In genomic region chr6:79842382-79843040, GRCh38 we compare ENCODE assay signal across 14 cellular contexts.
DNase-seq lines count a peak whose midpoint lies in the region; ATAC-seq and TF ChIP-seq lines count a peak whose summit lies in the region.
"Had no signal": no experiment of that assay in that cellular context is flagged by ENCODE, and none has a peak within 500 bp of the region (broad histone marks: within the 10 kb centered on the region; RNA-seq: fewer than 3 reads in every experiment).

No MANE protein-coding gene starts in this region.

- H3K27me3 ChIP-seq in neural progenitor cell: no peaks in the 10 kb centered on the region
- H3K27me3 ChIP-seq: MG63 had no signal

- no peak overlapping the region for H3K4me2 ChIP-seq in neural progenitor cell

- intact Hi-C loops in MCF 10A (cut with micrococcal nuclease): no loop called here
- intact Hi-C loops in activated T-helper 1 cell treated with anti-CD3 and anti-CD28 coated beads, Interleukin-12 subunit alpha, Interleukin-12 subunit beta, Interleukin-2, Interleukin-4 antibody, amounts not matched to agents 30 ng/mL and 10 ng/mL and 1 ng/mL, durations not matched to agents 14 hours and 24 hours and 36 hours (cut with micrococcal nuclease): no loop called here

- H3K4me3 Mint-ChIP-seq in neural progenitor cell: no peak overlapping the region
- no peak overlapping the region for H3K4me3 Mint-ChIP-seq in MCF 10A (ENCODE audit: unreplicated experiment)
- no peak overlapping the region for H3K4me3 Mint-ChIP-seq in activated T-helper 1 cell treated with anti-CD3 and anti-CD28 coated beads, Interleukin-12 subunit alpha, Interleukin-12 subunit beta, Interleukin-2, Interleukin-4 antibody, amounts not matched to agents 30 ng/mL and 10 ng/mL and 1 ng/mL, durations not matched to agents 14 hours and 24 hours and 36 hours
- H3K4me3 Mint-ChIP-seq: CD8-positive, alpha-beta memory T cell had no signal

- no peaks in the 10 kb centered on the region for H4K20me1 ChIP-seq in neural progenitor cell (ENCODE audit: low read depth)

- H3K79me2 ChIP-seq in neural progenitor cell (ENCODE audit: low read depth): no peaks in the 10 kb centered on the region

- H3K9ac ChIP-seq in neural progenitor cell: no peak overlapping the region

- H3K4me1 Mint-ChIP-seq in neural progenitor cell (no peaks in the 10 kb centered on the region), MCF 10A (ENCODE audit: insufficient read depth, unreplicated experiment) (no peaks in the 10 kb centered on the region)
- no peaks in the 10 kb centered on the region for H3K4me1 Mint-ChIP-seq in activated T-helper 1 cell treated with anti-CD3 and anti-CD28 coated beads, Interleukin-12 subunit alpha, Interleukin-12 subunit beta, Interleukin-2, Interleukin-4 antibody, amounts not matched to agents 30 ng/mL and 10 ng/mL and 1 ng/mL, durations not matched to agents 14 hours and 24 hours and 36 hours (ENCODE audit: low read depth)
- H3K4me1 Mint-ChIP-seq: CD8-positive, alpha-beta memory T cell had no signal

- BruUV-seq in MCF 10A (replicated peaks; lab: Mats Ljungman, UMichigan): no TSS peak

- ATAC-seq in GM18498 (IDR thresholded peaks at IDR 0.05; ENCODE audit: unreplicated experiment) (peak; percentile 59), GM19395 (IDR thresholded peaks at IDR 0.05; ENCODE audit: unreplicated experiment) (peak; percentile 79), HG02623 (IDR thresholded peaks at IDR 0.05; ENCODE audit: unreplicated experiment) (peak; percentile 55), HG03139 (IDR thresholded peaks at IDR 0.05; ENCODE audit: unreplicated experiment) (peak; percentile 45)
- ATAC-seq: mucosa of descending colon had no signal

- H3K27ac Mint-ChIP-seq in neural progenitor cell (no peak overlapping the region), MCF 10A (ENCODE audit: low read depth, unreplicated experiment) (no peak overlapping the region)
- H3K27ac Mint-ChIP-seq in activated T-helper 1 cell treated with anti-CD3 and anti-CD28 coated beads, Interleukin-12 subunit alpha, Interleukin-12 subunit beta, Interleukin-2, Interleukin-4 antibody, amounts not matched to agents 30 ng/mL and 10 ng/mL and 1 ng/mL, durations not matched to agents 14 hours and 24 hours and 36 hours: no peak overlapping the region
- H3K27ac Mint-ChIP-seq: CD8-positive, alpha-beta memory T cell had no signal

- H3K27me3 Mint-ChIP-seq in neural progenitor cell (ENCODE audit: insufficient read depth, low read depth) (peaks cover 8% of the 10 kb centered on the region), MCF 10A (ENCODE audit: insufficient read depth, unreplicated experiment) (peaks cover 14% of the 10 kb centered on the region)
- H3K27me3 Mint-ChIP-seq in activated T-helper 1 cell treated with anti-CD3 and anti-CD28 coated beads, Interleukin-12 subunit alpha, Interleukin-12 subunit beta, Interleukin-2, Interleukin-4 antibody, amounts not matched to agents 30 ng/mL and 10 ng/mL and 1 ng/mL, durations not matched to agents 14 hours and 24 hours and 36 hours (ENCODE audit: insufficient read depth): peaks cover 4% of the 10 kb centered on the region

- POLR2A ChIA-PET in MCF 10A (lab: Yijun Ruan, JAX): no interaction called here

- CTCF ChIA-PET in MCF 10A (lab: Yijun Ruan, JAX): no interaction called here

- no peaks in the 10 kb centered on the region for H3K36me3 ChIP-seq in neural progenitor cell
- H3K36me3 ChIP-seq: MG63 had no signal

- H3F3A ChIP-seq in neural progenitor cell (ENCODE audit: low read depth): no peaks in the 10 kb centered on the region

- H3K27ac ChIP-seq in neural progenitor cell: no peak overlapping the region

- H3K9me3 ChIP-seq in neural progenitor cell (ENCODE audit: low read depth): no peaks in the 10 kb centered on the region
- H3K9me3 ChIP-seq: MG63, mucosa of descending colon had no signal

- no peak overlapping the region for H2AFZ ChIP-seq in neural progenitor cell (replicated peaks)

- H3K36me3 Mint-ChIP-seq in neural progenitor cell (no peaks in the 10 kb centered on the region), MCF 10A (ENCODE audit: insufficient read depth, unreplicated experiment) (peaks cover 5% of the 10 kb centered on the region)
- no peaks in the 10 kb centered on the region for H3K36me3 Mint-ChIP-seq in activated T-helper 1 cell treated with anti-CD3 and anti-CD28 coated beads, Interleukin-12 subunit alpha, Interleukin-12 subunit beta, Interleukin-2, Interleukin-4 antibody, amounts not matched to agents 30 ng/mL and 10 ng/mL and 1 ng/mL, durations not matched to agents 14 hours and 24 hours and 36 hours (ENCODE audit: low read depth)
- H3K36me3 Mint-ChIP-seq: CD8-positive, alpha-beta memory T cell had no signal

- no peak for DNase-seq in neural progenitor cell (ENCODE audit: low spot score)
- no peak for DNase-seq in amygdala (lab: John Stamatoyannopoulos, UW)
- DNase-seq in MCF 10A (ENCODE audit: unreplicated experiment): no peak
- DNase-seq in activated T-helper 1 cell treated with anti-CD3 and anti-CD28 coated beads, Interleukin-12 subunit alpha, Interleukin-12 subunit beta, Interleukin-2, Interleukin-4 antibody, amounts not matched to agents 30 ng/mL and 10 ng/mL and 1 ng/mL, durations not matched to agents 14 hours and 24 hours and 36 hours (ENCODE audit: low spot score): no peak
- DNase-seq: CD8-positive, alpha-beta memory T cell; H7; head of caudate nucleus; MG63; mucosa of descending colon; SHP77 had no signal

- no peak overlapping the region for H3K4me3 ChIP-seq in neural progenitor cell
- H3K4me3 ChIP-seq: MG63, mucosa of descending colon had no signal

- no peaks in the 10 kb centered on the region for H3K4me1 ChIP-seq in neural progenitor cell

- TF ChIP-seq CTCF in neural progenitor cell (IDR thresholded peaks at IDR 0.05): no peak
- no peak for TF ChIP-seq CTCF in MCF 10A (IDR thresholded peaks at IDR 0.05; ENCODE audit: unreplicated experiment)

- no peaks in the 10 kb centered on the region for H3K9me3 Mint-ChIP-seq in neural progenitor cell
- peaks cover 13% of the 10 kb centered on the region for H3K9me3 Mint-ChIP-seq in MCF 10A (ENCODE audit: unreplicated experiment)
- H3K9me3 Mint-ChIP-seq in activated T-helper 1 cell treated with anti-CD3 and anti-CD28 coated beads, Interleukin-12 subunit alpha, Interleukin-12 subunit beta, Interleukin-2, Interleukin-4 antibody, amounts not matched to agents 30 ng/mL and 10 ng/mL and 1 ng/mL, durations not matched to agents 14 hours and 24 hours and 36 hours: no peaks in the 10 kb centered on the region
- H3K9me3 Mint-ChIP-seq: CD8-positive, alpha-beta memory T cell had no signal
